In genomic region chr16:49855280-49855821, GRCh38 we compare ENCODE assay signal across 9 cellular contexts. TPM values are rescaled to one million over a fixed set of nuclear protein-coding genes. Genes with fewer than 3 reads are reported as not detected.
DNase-seq lines count a peak whose midpoint lies in the region; ATAC-seq and TF ChIP-seq lines count a peak whose summit lies in the region.
"Had no signal": no experiment of that assay in that cellular context is flagged by ENCODE, and none has a peak within 500 bp of the region (broad histone marks: within the 10 kb centered on the region; RNA-seq: fewer than 3 reads in every experiment).

No MANE protein-coding gene starts in this region.

- peak overlapping the region; percentile 41 for H3K9ac ChIP-seq in endodermal cell (ENCODE audit: extremely low read depth, low read length, poor library complexity, severe bottlenecking)

- H3K27ac ChIP-seq in endodermal cell (ENCODE audit: low read depth, low read length): peak overlapping the region; percentile 86
- H3K27ac ChIP-seq: 22Rv1 had no signal

- peaks cover 22% of the 10 kb centered on the region for H3K27me3 Mint-ChIP-seq in endodermal cell (ENCODE audit: insufficient read depth)
- peaks cover 26% of the 10 kb centered on the region for H3K27me3 Mint-ChIP-seq in memory B cell

- peak overlapping the region; percentile 62 for H3K4me3 ChIP-seq in endodermal cell (ENCODE audit: low read length)

- H3K4me3 Mint-ChIP-seq in endodermal cell (peak overlapping the region; percentile 78), memory B cell (peak overlapping the region; percentile 75)

- H3K9me3 Mint-ChIP-seq in endodermal cell (no peaks in the 10 kb centered on the region), memory B cell (no peaks in the 10 kb centered on the region)

- H3K36me3 Mint-ChIP-seq in endodermal cell (ENCODE audit: low read depth): no peaks in the 10 kb centered on the region
- H3K36me3 Mint-ChIP-seq in memory B cell: no peaks in the 10 kb centered on the region

- no peaks in the 10 kb centered on the region for H3K36me3 ChIP-seq in endodermal cell (ENCODE audit: control insufficient read depth, insufficient read depth, low read length)

- DNase-seq in DMS53 (lab: John Stamatoyannopoulos, UW) (peak; percentile 57), DMS53 treated with DMSO at 0.1 percent for 48 hours (lab: John Stamatoyannopoulos, UW; ENCODE audit: unreplicated experiment) (no peak), NCI-H69 (lab: John Stamatoyannopoulos, UW) (peak; percentile 86), endodermal cell (peak; percentile 95), memory B cell (ENCODE audit: low spot score in 2 of 2) (peak; percentile 14 to 36)
- peak; percentile 19 to 32 for DNase-seq in activated CD8-positive, alpha-beta memory T cell treated with anti-CD3 and anti-CD28 coated beads for 4 hours (ENCODE audit: low read depth in 2 of 2)
- DNase-seq in stimulated activated CD8-positive, alpha-beta memory T cell treated with anti-CD3 and anti-CD28 coated beads, Interleukin-7, amount 100 ng/mL, for 1 hour (ENCODE audit: low read depth in 2 of 2): peak; percentile 30 to 41

- H3K4me1 ChIP-seq in endodermal cell (ENCODE audit: control insufficient read depth, insufficient read depth, low read length): peaks cover 20% of the 10 kb centered on the region

- no peak for TF ChIP-seq CTCF in endodermal cell (conservative IDR thresholded peaks at IDR 0.05)

- H3K4me1 Mint-ChIP-seq in endodermal cell (peaks cover 40% of the 10 kb centered on the region), memory B cell (peaks cover 5% of the 10 kb centered on the region)

- peaks cover 30% of the 10 kb centered on the region for H3K27me3 ChIP-seq in endodermal cell (ENCODE audit: control insufficient read depth, insufficient read depth, low read length, poor library complexity, severe bottlenecking)

- H3K9me3 ChIP-seq in endodermal cell (ENCODE audit: control insufficient read depth, low read length): no peaks in the 10 kb centered on the region

- no peak overlapping the region for H3K27ac Mint-ChIP-seq in endodermal cell
- H3K27ac Mint-ChIP-seq in memory B cell: no peak overlapping the region

- 0% methylated on average over 11 to 68 of the region's 75 CpGs for WGBS in endodermal cell (ENCODE audit: insufficient coverage in 1 of 2, insufficient read length in 1 of 2), 2 experiments

- ATAC-seq in HG03066 (IDR thresholded peaks at IDR 0.05; ENCODE audit: low read depth, unreplicated experiment) (peak; percentile 46), memory B cell (ENCODE audit: low read depth) (peak; percentile 63)

RNA-seq across cellular contexts. Expression of gene ZNF423, which starts 0.6 kb away (rescaled TPM):
- total RNA-seq in endodermal cell: 10 to 100 TPM; 30.3 to 41.9 TPM
- 58.6 TPM for polyA plus RNA-seq in endodermal cell (2013, experiment 1 of 2)
- polyA plus RNA-seq in endodermal cell (2013, experiment 2 of 2): 54.0 TPM
